In genomic region chr5:111743993-111744392, GRCh38 we compare ENCODE assay signal across 1 cellular context.
TF ChIP-seq lines count a peak whose summit lies in the region.

No MANE protein-coding gene starts in this region.

TF ChIP-seq in GM23338, 12 proteins besides CTCF, POLR2A, EP300 and RAD21 (continued from another document):
- TF ChIP-seq ZNF462 (CRISPR knock-in tag; IDR thresholded peaks at IDR 0.05) (no peak), ZNF331 (CRISPR knock-in tag; IDR thresholded peaks at IDR 0.05; ENCODE audit: low read depth) (no peak), CREB1 (CRISPR knock-in tag; IDR thresholded peaks at IDR 0.05; ENCODE audit: low read depth) (no peak), EZH2phosphoT487 (IDR thresholded peaks at IDR 0.05; ENCODE audit: unreplicated experiment) (no peak), EZH2 (IDR thresholded peaks at IDR 0.05; ENCODE audit: low read depth, unreplicated experiment) (no peak), REST (IDR thresholded peaks at IDR 0.05; ENCODE audit: unreplicated experiment) (no peak)
